Comparison of ENCODE assay signal across 9 cellular contexts in the genomic region with DNA sequence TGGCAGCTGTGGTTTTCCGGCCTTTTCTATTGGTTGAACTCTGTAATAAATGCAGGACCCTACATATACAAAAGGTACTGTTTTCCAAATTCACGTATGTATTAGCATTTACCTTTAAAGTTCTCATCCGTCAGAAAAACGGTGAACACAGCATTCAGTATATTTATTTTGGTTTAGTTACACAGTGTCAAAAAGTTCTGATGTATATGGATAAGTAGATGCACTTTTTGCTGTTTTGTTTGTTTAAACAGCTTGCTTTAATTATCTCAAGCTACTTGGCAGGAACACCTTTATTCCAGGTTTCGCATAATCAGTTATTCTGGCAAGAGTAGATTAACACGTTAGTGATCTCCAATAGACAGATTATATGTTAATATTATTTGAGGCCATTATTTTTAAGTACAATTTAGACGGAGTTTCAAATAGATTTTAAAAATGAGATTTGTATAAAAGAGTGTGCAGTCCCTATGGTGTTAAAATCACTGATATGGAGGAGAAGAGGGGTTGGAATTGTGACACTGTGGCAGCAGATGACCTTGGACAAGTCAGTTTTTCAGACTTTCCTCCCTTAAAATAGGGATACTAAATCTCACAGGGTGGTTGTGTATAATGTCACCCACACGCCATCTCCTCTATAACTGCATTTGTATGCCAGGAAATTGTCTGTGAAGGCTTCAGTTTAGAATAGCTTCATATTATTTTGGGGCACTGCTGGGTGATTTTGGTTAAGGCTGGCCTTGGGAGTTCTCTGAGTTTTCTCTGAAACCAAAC. TPM values are rescaled to one million over a fixed set of nuclear protein-coding genes. Genes with fewer than 3 reads are reported as not detected.
DNase-seq lines count a peak whose midpoint lies in the region; ATAC-seq, FAIRE-seq and TF ChIP-seq lines count a peak whose summit lies in the region.
"Had no signal": no experiment of that assay in that cellular context is flagged by ENCODE, and none has a peak within 500 bp of the region (broad histone marks: within the 10 kb centered on the region; RNA-seq: fewer than 3 reads in every experiment).

No MANE protein-coding gene starts in this region.

- H3K9me3 ChIP-seq in DND-41 (ENCODE audit: insufficient read depth, low read length, severe bottlenecking): no peaks in the 10 kb centered on the region
- no peaks in the 10 kb centered on the region for H3K9me3 ChIP-seq in Peyer's patch
- no peaks in the 10 kb centered on the region for H3K9me3 ChIP-seq in prostate gland

- TF ChIP-seq CTCF in DND-41 (IDR thresholded peaks at IDR 0.05; ENCODE audit: borderline replicate concordance, extremely low read depth, low read length, poor library complexity, severe bottlenecking): no peak
- TF ChIP-seq CTCF in Peyer's patch (IDR thresholded peaks at IDR 0.05): no peak
- no peak for TF ChIP-seq CTCF in prostate gland (IDR thresholded peaks at IDR 0.05)

- ATAC-seq in DND-41 (ENCODE audit: insufficient read depth, low read depth) (no peak), GM21423 (IDR thresholded peaks at IDR 0.05; ENCODE audit: unreplicated experiment) (no peak), GM18858 (IDR thresholded peaks at IDR 0.05; ENCODE audit: unreplicated experiment) (no peak)

- H4K20me1 ChIP-seq in DND-41 (ENCODE audit: insufficient read depth, low read length): peaks cover 18% of the 10 kb centered on the region; the same call in 1 of the 2 replicates

- peak overlapping the region; percentile 97 for H3K4me2 ChIP-seq in DND-41 (ENCODE audit: insufficient read depth, low read length)

- 8% methylated on average over 8 of the region's 8 CpGs for WGBS in prostate gland

- no peak for TF ChIP-seq POLR2A in Peyer's patch (IDR thresholded peaks at IDR 0.05)
- no peak for TF ChIP-seq POLR2A in prostate gland (IDR thresholded peaks at IDR 0.05)
- no peak for TF ChIP-seq POLR2A in GM12892 (IDR thresholded peaks at IDR 0.05; ENCODE audit: low read depth, low read length)

- H3K79me2 ChIP-seq in DND-41 (ENCODE audit: insufficient read depth, low read length): peaks cover 65% of the 10 kb centered on the region

- no peaks in the 10 kb centered on the region for H3K27me3 ChIP-seq in DND-41 (ENCODE audit: insufficient read depth, low read length, poor library complexity)
- H3K27me3 ChIP-seq in Peyer's patch: no peaks in the 10 kb centered on the region
- H3K27me3 ChIP-seq in prostate gland (replicated peaks; ENCODE audit: insufficient read depth): no peaks in the 10 kb centered on the region

- H3K4me3 ChIP-seq in DND-41 (ENCODE audit: low read depth in 1 of 2, low read length in 2 of 2) (peak overlapping the region; percentile 65 to 74; a peak in 3 of 4 replicates), Peyer's patch (peak overlapping the region; percentile 80 to 99 (median 89)), prostate gland (peak overlapping the region; percentile 86 to 90)

- FAIRE-seq in GM12892 (lab: Jason Lieb, UNC): no peak
- FAIRE-seq: TTC549 had no signal

- H3K4me1 ChIP-seq in DND-41 (ENCODE audit: insufficient read depth, low read length): peaks cover 53% of the 10 kb centered on the region
- H3K4me1 ChIP-seq in Peyer's patch: peaks cover 0 to 25% (median 13%) of the 10 kb centered on the region in 4 donors
- H3K4me1 ChIP-seq in prostate gland (replicated peaks): no peaks in the 10 kb centered on the region

- H3K36me3 ChIP-seq in DND-41 (ENCODE audit: insufficient read depth, low read length): peaks cover 53% of the 10 kb centered on the region
- H3K36me3 ChIP-seq in Peyer's patch: peaks cover 0 to 43% (median 0%) of the 10 kb centered on the region in 3 donors
- peaks cover 4 to 18% of the 10 kb centered on the region in 2 donors for H3K36me3 ChIP-seq in prostate gland

- DNase-seq in DND-41 (no peak), Peyer's patch (no peak), epithelial cell of prostate (ENCODE audit: low read depth, low spot score) (no peak), prostate gland (ENCODE audit: low spot score) (no peak), GM12892 (ENCODE audit: insufficient read length) (no peak), T-helper 9 cell (no peak)

- peak overlapping the region; percentile 85 for H3K9ac ChIP-seq in DND-41 (ENCODE audit: low read depth, low read length)

- intact Hi-C loops in prostate gland (cut with DNase I): loop anchor here (2.0 to 10.0 kb wide), 2 partner anchors 55 to 199 kb away; partner anchors contain the start of genes NLRC5 and NUP93

- peak overlapping the region; percentile 93 for H3K27ac ChIP-seq in DND-41 (ENCODE audit: low read length)
- peak overlapping the region; percentile 99 to 100 (median 99) for H3K27ac ChIP-seq in Peyer's patch
- H3K27ac ChIP-seq in epithelial cell of prostate: peak overlapping the region; percentile 83
- H3K27ac ChIP-seq in prostate gland: peak overlapping the region; percentile 98 to 99

- no peak overlapping the region for H2AFZ ChIP-seq in DND-41 (ENCODE audit: low read depth, low read length)

RNA-seq across cellular contexts. Expression of gene HERPUD1, which starts 2.1 kb away (rescaled TPM):
- total RNA-seq in Peyer's patch: 100 to 1,000 TPM in 3 of 4 donors, 10 to 100 TPM in 1; 86.0 to 143 (median 108) TPM
- 100 to 1,000 TPM; 365 to 952 TPM for total RNA-seq in prostate gland
- 162 TPM for polyA plus RNA-seq in GM12892 (2012; ENCODE audit: missing spikeins)

RNA-seq across cellular contexts. Expression of gene CETP, which starts 27.7 kb away (rescaled TPM):
- total RNA-seq in Peyer's patch (1 to 10 TPM in 1 of 4 donors, not detected in 3; 2.5 TPM), prostate gland (under 1 TPM in 1 of 2 donors, not detected in 1; 0.40 TPM)
- 9.0 TPM for polyA plus RNA-seq in GM12892 (2012; ENCODE audit: missing spikeins)

RNA-seq across cellular contexts. Expression of gene NLRC5, which starts 55.3 kb away (rescaled TPM):
- total RNA-seq in Peyer's patch (100 to 1,000 TPM in 1 of 4 donors, 10 to 100 TPM in 3; 47.6 to 314 (median 80.8) TPM), prostate gland (10 to 100 TPM in 1 of 2 donors, 1 to 10 TPM in 1; 9.5 to 31.2 TPM)
- polyA plus RNA-seq in GM12892 (2012; ENCODE audit: missing spikeins): 99.5 TPM
